ENCODE assay signal across 19 cellular contexts in genomic region chr13:103288114-103288513, GRCh38.
DNase-seq lines count a peak whose midpoint lies in the region; ATAC-seq and TF ChIP-seq lines count a peak whose summit lies in the region.
"Had no signal": no experiment of that assay in that cellular context is flagged by ENCODE, and none has a peak within 500 bp of the region (broad histone marks: within the 10 kb centered on the region; RNA-seq: fewer than 3 reads in every experiment).

No MANE protein-coding gene starts in this region.

- DNase-seq in NCI-H510A treated with DMSO at 0.1 percent for 48 hours (lab: John Stamatoyannopoulos, UW) = peak; percentile 17
- no peak for DNase-seq in NCI-H510A (lab: John Stamatoyannopoulos, UW)
- peak; percentile 95 for DNase-seq in NCI-H187 treated with DMSO at 0.1 percent for 48 hours (lab: John Stamatoyannopoulos, UW)
- peak; percentile 27 for DNase-seq in epithelial cell of esophagus (ENCODE audit: low read depth)
- no peak for DNase-seq in mesothelial cell of epicardium (ENCODE audit: low spot score in 2 of 2, unreplicated experiment in 2 of 2)
- no peak for DNase-seq in stimulated activated CD4-positive, alpha-beta T cell treated with anti-CD3 and anti-CD28 coated beads, Interleukin-1b, Interleukin-23, amount 100 ng/mL, for 48 hours
- DNase-seq in NCI-H748 treated with DMSO at 0.1 percent for 48 hours (lab: John Stamatoyannopoulos, UW) = no peak
- DNase-seq: caudate nucleus; head of caudate nucleus; mesendoderm; NCI-H1436; NCI-H446; SHP77 treated with DMSO at 0.1 percent for 48 hours; stimulated activated CD4-positive, alpha-beta T cell treated with anti-CD3 and anti-CD28 coated beads, Interleukin-15, amount 100 ng/mL, for 24 hours; stimulated activated naive B cell treated with anti-CD40 and anti-IgM and Interleukin-4, amounts not matched to agents 10 μg/mL and 1 μg/mL and 100 μg/mL, for 72 hours; transverse colon had no signal

- H3K36me3 Mint-ChIP-seq in mesothelial cell of epicardium = no peaks in the 10 kb centered on the region
- H3K36me3 Mint-ChIP-seq: stimulated activated naive B cell treated with anti-CD40 and anti-IgM and Interleukin-4, amounts not matched to agents 10 μg/mL and 1 μg/mL and 100 μg/mL, for 72 hours had no signal

- H3K4me3 ChIP-seq in epithelial cell of esophagus (ENCODE audit: low read length) = no peak overlapping the region
- H3K4me3 ChIP-seq: transverse colon had no signal

- no peak for ATAC-seq in HG03108 (IDR thresholded peaks at IDR 0.05; ENCODE audit: unreplicated experiment)
- ATAC-seq: activated T-helper 17 cell treated with anti-CD3 and anti-CD28 coated beads, Interleukin-2, amount 50 U/mL, for 72 hours had no signal

- no peak overlapping the region for H3K4me3 Mint-ChIP-seq in mesothelial cell of epicardium
- H3K4me3 Mint-ChIP-seq: activated T-helper 17 cell treated with anti-CD3 and anti-CD28 coated beads, Interleukin-2, amount 50 U/mL, for 72 hours; stimulated activated naive B cell treated with anti-CD40 and anti-IgM and Interleukin-4, amounts not matched to agents 10 μg/mL and 1 μg/mL and 100 μg/mL, for 72 hours; T-helper 1 cell treated with Interleukin-12 subunit alpha and Interleukin-12 subunit beta and Interleukin-4 antibody, amounts not matched to agents 30 μg/mL and 1 μg/mL, for 36 hours had no signal

- peaks cover 61% of the 10 kb centered on the region for H3K4me1 Mint-ChIP-seq in mesothelial cell of epicardium
- H3K4me1 Mint-ChIP-seq: activated T-helper 17 cell treated with anti-CD3 and anti-CD28 coated beads, Interleukin-2, amount 50 U/mL, for 72 hours had no signal

- peaks cover 15% of the 10 kb centered on the region for H3K9me3 Mint-ChIP-seq in mesothelial cell of epicardium

- H3K27me3 Mint-ChIP-seq in mesothelial cell of epicardium (ENCODE audit: low read depth) = no peaks in the 10 kb centered on the region

- peak overlapping the region; percentile 34 for H3K27ac Mint-ChIP-seq in mesothelial cell of epicardium
- H3K27ac Mint-ChIP-seq: activated T-helper 17 cell treated with anti-CD3 and anti-CD28 coated beads, Interleukin-2, amount 50 U/mL, for 72 hours; stimulated activated naive B cell treated with anti-CD40 and anti-IgM and Interleukin-4, amounts not matched to agents 10 μg/mL and 1 μg/mL and 100 μg/mL, for 72 hours; T-helper 1 cell treated with Interleukin-12 subunit alpha and Interleukin-12 subunit beta and Interleukin-4 antibody, amounts not matched to agents 30 μg/mL and 1 μg/mL, for 36 hours had no signal

- TF ChIP-seq CTCF in epithelial cell of esophagus (IDR thresholded peaks at IDR 0.05; ENCODE audit: insufficient read depth, low read depth, low read length, missing control alignments) (no peak), mesothelial cell of epicardium (IDR thresholded peaks at IDR 0.05; ENCODE audit: unreplicated experiment) (no peak)

Comparison
In these comparisons a context has a peak if more than half of its experiments do, and no peak if none do; other contexts are left out.
1. DNase-seq: peak in NCI-H510A treated with DMSO at 0.1 percent for 48 hours (single experiment), NCI-H187 treated with DMSO at 0.1 percent for 48 hours (single experiment) and epithelial cell of esophagus (single experiment); none in NCI-H510A (single experiment), mesothelial cell of epicardium (0 of 2), stimulated activated CD4-positive, alpha-beta T cell treated with anti-CD3 and anti-CD28 coated beads, Interleukin-1b, Interleukin-23, amount 100 ng/mL, for 48 hours (single experiment) and NCI-H748 treated with DMSO at 0.1 percent for 48 hours (single experiment).